ENCODE assay signal across 11 cellular contexts in genomic region chr2:140808816-140809215, GRCh38.
A peak's percentile ranks its signal among the peaks of the same experiment; 100 is the strongest.
DNase-seq lines count a peak whose midpoint lies in the region; ATAC-seq lines count a peak whose summit lies in the region.
"Had no signal": no experiment of that assay in that cellular context is flagged by ENCODE, and none has a peak within 500 bp of the region (broad histone marks: within the 10 kb centered on the region; RNA-seq: fewer than 3 reads in every experiment).

No MANE protein-coding gene starts in this region.

- ATAC-seq in HG02970 (IDR thresholded peaks at IDR 0.05; ENCODE audit: low FRiP score, unreplicated experiment) = peak; percentile 50

- H3K4me2 ChIP-seq in mesendoderm (ENCODE audit: low read length) = no peak overlapping the region

- H3K23ac ChIP-seq in mesendoderm (ENCODE audit: low read length) = no peak overlapping the region

- H3K79me2 ChIP-seq in mesendoderm (ENCODE audit: control insufficient read depth, insufficient read depth, low read length) = no peaks in the 10 kb centered on the region

- H2BK5ac ChIP-seq in mesendoderm (ENCODE audit: low read length) = no peak overlapping the region

- no peak overlapping the region for H2BK120ac ChIP-seq in mesendoderm (ENCODE audit: low read depth, low read length)

- H3K4me3 ChIP-seq in mesendoderm (ENCODE audit: low read length) = no peak overlapping the region
- H3K4me3 ChIP-seq: SK-N-MC had no signal

- no peak overlapping the region for H3K56ac ChIP-seq in mesendoderm (ENCODE audit: low read length)

- H3K4me1 ChIP-seq in mesendoderm (ENCODE audit: control insufficient read depth, low read depth, low read length) = no peaks in the 10 kb centered on the region

- no CpG with 5 or more reads among the region's 1 CpG for WGBS in mesendoderm (ENCODE audit: extremely low coverage, insufficient coverage, low lambda C conversion rate)

- no peak overlapping the region for H3K18ac ChIP-seq in mesendoderm (ENCODE audit: low read length)

- no peaks in the 10 kb centered on the region for H3K36me3 ChIP-seq in mesendoderm (ENCODE audit: control insufficient read depth, insufficient read depth, low read length)

- H3K79me1 ChIP-seq in mesendoderm (ENCODE audit: low read length) = no peaks in the 10 kb centered on the region

- no peak overlapping the region for H2BK15ac ChIP-seq in mesendoderm (replicated peaks; ENCODE audit: low read depth)

- H2AK5ac ChIP-seq in mesendoderm (ENCODE audit: low read length) = no peak overlapping the region

- H4K5ac ChIP-seq in mesendoderm (ENCODE audit: low read length) = no peak overlapping the region

- H3K27ac ChIP-seq in mesendoderm (ENCODE audit: low read depth, low read length) = no peak overlapping the region
- H3K27ac ChIP-seq: SK-N-MC had no signal

- H3K4ac ChIP-seq in mesendoderm (ENCODE audit: low read depth, low read length) = no peak overlapping the region

- H3K9ac ChIP-seq in mesendoderm (ENCODE audit: low read length) = no peak overlapping the region

- H3K27me3 ChIP-seq in mesendoderm (ENCODE audit: insufficient read depth, low read length, poor library complexity) = no peaks in the 10 kb centered on the region

- DNase-seq in NCI-H82 (lab: John Stamatoyannopoulos, UW) (peak; percentile 58), NCI-H82 treated with DMSO at 0.1 percent for 48 hours (lab: John Stamatoyannopoulos, UW; ENCODE audit: unreplicated experiment) (no peak), NCI-H460 (ENCODE audit: extremely low read depth, low read depth) (peak; percentile 8), mesendoderm (peak; percentile 62), Ammon's horn (ENCODE audit: low spot score) (no peak), putamen (ENCODE audit: low spot score) (no peak)
- DNase-seq in activated effector memory CD4-positive, alpha-beta T cell treated with anti-CD3 and anti-CD28 coated beads, Interleukin-2, amount 50 U/mL, for 16 hours = no peak
- DNase-seq: effector CD8-positive, alpha-beta T cell; islet precursor cell had no signal

- H4K8ac ChIP-seq in mesendoderm (ENCODE audit: low read depth, low read length) = no peak overlapping the region

Comparison
In these comparisons a context has a peak if more than half of its experiments do, and no peak if none do; other contexts are left out.
1. DNase-seq: peak in NCI-H82 (single experiment), NCI-H460 (single experiment) and mesendoderm (single experiment); none in NCI-H82 treated with DMSO at 0.1 percent for 48 hours (single experiment), Ammon's horn (single experiment), putamen (single experiment) and activated effector memory CD4-positive, alpha-beta T cell treated with anti-CD3 and anti-CD28 coated beads, Interleukin-2, amount 50 U/mL, for 16 hours (single experiment).